36 cellular contexts compared by ENCODE assay signal in genomic region chrY:17184299-17184698, GRCh38.
"Had no signal": no experiment of that assay in that cellular context is flagged by ENCODE, and none has a peak within 500 bp of the region (broad histone marks: within the 10 kb centered on the region; RNA-seq: fewer than 3 reads in every experiment).

No MANE protein-coding gene starts in this region.

- H3K4me3 Mint-ChIP-seq: activated CD8-positive, alpha-beta T cell treated with anti-CD3 and anti-CD28 coated beads for 36 hours; activated naive CD4-positive, alpha-beta T cell treated with anti-CD3 and anti-CD28 coated beads, Interleukin-2, amount 50 U/mL, for 24 hours; activated T-cell treated with anti-CD3 and anti-CD28 coated beads, Interleukin-2, amount 50 U/mL, for 72 hours; activated T-helper 17 cell treated with anti-CD3 and anti-CD28 coated beads, Interleukin-2, amount 50 U/mL, for 72 hours; T-cell; T-helper 17 cell had no signal

- ATAC-seq: activated CD8-positive, alpha-beta T cell treated with anti-CD3 and anti-CD28 coated beads for 36 hours; activated T-cell treated with anti-CD3 and anti-CD28 coated beads, Interleukin-2, amount 50 U/mL, for 72 hours; activated T-helper 17 cell treated with anti-CD3 and anti-CD28 coated beads, Interleukin-2, amount 50 U/mL, for 72 hours; body of pancreas; Right ventricle myocardium inferior; SK-N-SH treated with all-trans-retinoic acid at 6 μM for 48 hours; T-cell; T-helper 17 cell had no signal

- H3K4me1 ChIP-seq: adrenal gland, body of pancreas, breast epithelium, Peyer's patch had no signal

- H3K9me3 Mint-ChIP-seq: activated CD8-positive, alpha-beta T cell treated with anti-CD3 and anti-CD28 coated beads for 36 hours; T-cell had no signal

- H3K36me3 Mint-ChIP-seq: activated naive CD4-positive, alpha-beta T cell treated with anti-CD3 and anti-CD28 coated beads, Interleukin-2, amount 50 U/mL, for 24 hours; T-cell had no signal

- H3K9me3 ChIP-seq: adrenal gland, body of pancreas, breast epithelium, Peyer's patch had no signal

- H3K27me3 Mint-ChIP-seq: activated CD8-positive, alpha-beta T cell treated with anti-CD3 and anti-CD28 coated beads for 36 hours; activated naive CD4-positive, alpha-beta T cell treated with anti-CD3 and anti-CD28 coated beads, Interleukin-2, amount 50 U/mL, for 24 hours; activated T-helper 17 cell treated with anti-CD3 and anti-CD28 coated beads, Interleukin-2, amount 50 U/mL, for 72 hours; T-cell; T-helper 17 cell had no signal

- H3K27ac ChIP-seq: adrenal gland, body of pancreas, breast epithelium, Peyer's patch, WERI-Rb-1 had no signal

- FAIRE-seq: astrocyte had no signal

- H3K36me3 ChIP-seq: adrenal gland, breast epithelium, Peyer's patch, WERI-Rb-1 had no signal

- H3K27ac Mint-ChIP-seq: activated CD8-positive, alpha-beta T cell treated with anti-CD3 and anti-CD28 coated beads for 36 hours; activated T-cell treated with anti-CD3 and anti-CD28 coated beads, Interleukin-2, amount 50 U/mL, for 72 hours; activated T-helper 17 cell treated with anti-CD3 and anti-CD28 coated beads, Interleukin-2, amount 50 U/mL, for 72 hours; T-cell; T-helper 17 cell had no signal

- H3K27me3 ChIP-seq: adrenal gland, body of pancreas, breast epithelium, Peyer's patch had no signal

- H3K4me3 ChIP-seq: adrenal gland, body of pancreas, breast epithelium, Peyer's patch had no signal

- H3K4me1 Mint-ChIP-seq: activated naive CD4-positive, alpha-beta T cell treated with anti-CD3 and anti-CD28 coated beads, Interleukin-2, amount 50 U/mL, for 24 hours; activated T-helper 17 cell treated with anti-CD3 and anti-CD28 coated beads, Interleukin-2, amount 50 U/mL, for 72 hours; T-cell; T-helper 17 cell had no signal

- DNase-seq: activated CD4-positive, alpha-beta T cell treated with anti-CD3 and anti-CD28 coated beads for 1 hour; activated CD4-positive, alpha-beta T cell treated with anti-CD3 and anti-CD28 coated beads for 48 hours; activated CD4-positive, alpha-beta T cell treated with anti-CD3 and anti-CD28 coated beads, Interleukin-2, amount 50 U/mL, for 4 hours; activated CD4-positive, CD25-positive, alpha-beta regulatory T cell; activated CD8-positive, alpha-beta T cell treated with anti-CD3 and anti-CD28 coated beads for 36 hours; activated gamma-delta T cell; activated naive CD4-positive, alpha-beta T cell treated with Interleukin-2 at 50 U/mL for 16 hours; activated T-cell treated with anti-CD3 and anti-CD28 coated beads, Interleukin-2, amount 50 U/mL, for 1 hour; activated T-cell treated with anti-CD3 and anti-CD28 coated beads, Interleukin-2, amount 50 U/mL, for 72 hours; body of pancreas; caudate nucleus; cerebellar nuclear complex; Karpas-422; KBM-7; NCI-H1048; NCI-H1105 treated with DMSO at 0.1 percent for 48 hours; NCI-H1436; NCI-H1694; NCI-H1930; NCI-H2081 treated with DMSO at 0.1 percent for 48 hours; NCI-H345; NCI-H524 treated with DMSO at 0.1 percent for 48 hours; Peyer's patch; RPMI8226; SIG-M5; T-cell; T-helper 17 cell; T-helper 9 cell; WERI-Rb-1 had no signal
